Comparison of ENCODE assay signal across 18 cellular contexts in the genomic region with DNA sequence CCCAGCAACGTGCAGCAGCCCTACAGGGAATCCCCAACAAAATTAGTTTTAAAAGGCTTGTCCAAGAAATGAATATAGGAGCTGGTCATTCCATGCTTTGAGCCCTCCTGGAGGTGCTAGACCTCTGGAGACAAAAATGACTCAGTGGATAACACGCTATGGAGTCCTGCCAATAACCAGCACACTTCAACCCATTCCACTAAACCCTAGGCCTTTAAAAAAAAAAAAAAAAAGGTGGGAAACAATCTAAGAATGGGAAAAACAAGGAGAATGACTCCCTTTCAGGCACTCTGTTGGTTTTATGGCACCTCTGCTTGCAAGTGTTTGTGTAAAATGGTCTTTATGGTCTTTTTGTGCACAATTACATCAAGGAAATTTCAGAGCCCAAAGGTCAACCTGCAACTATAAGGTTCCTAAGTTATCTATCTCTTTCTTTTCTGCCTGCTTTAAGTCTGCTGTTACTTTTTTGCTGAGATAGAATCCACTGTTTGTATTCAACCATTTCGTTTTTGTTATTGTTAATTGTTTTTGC. TPM values are rescaled to one million over a fixed set of nuclear protein-coding genes. Genes with fewer than 3 reads are reported as not detected.
A peak's percentile ranks its signal among the peaks of the same experiment; 100 is the strongest.
DNase-seq lines count a peak whose midpoint lies in the region; ATAC-seq and TF ChIP-seq lines count a peak whose summit lies in the region.
"Had no signal": no experiment of that assay in that cellular context is flagged by ENCODE, and none has a peak within 500 bp of the region (broad histone marks: within the 10 kb centered on the region; RNA-seq: fewer than 3 reads in every experiment).

No MANE protein-coding gene starts in this region.

- peaks cover 2% of the 10 kb centered on the region for H3K36me3 Mint-ChIP-seq in chondrocyte (ENCODE audit: low read depth)

- H3K9me3 ChIP-seq in HUES48 (ENCODE audit: control insufficient read depth, insufficient read depth, low read length) = peaks cover 64% of the 10 kb centered on the region
- peaks cover 40% of the 10 kb centered on the region for H3K9me3 ChIP-seq in A673 (ENCODE audit: low read depth, low read length, poor library complexity, severe bottlenecking)
- H3K9me3 ChIP-seq: ovary had no signal

- H3K27ac ChIP-seq in HUES48 (ENCODE audit: low read depth, low read length) (peak overlapping the region; percentile 20), A673 (ENCODE audit: low read depth, low read length, poor library complexity, severe bottlenecking) (no peak overlapping the region)
- H3K27ac ChIP-seq: ovary, tibial nerve had no signal

- TF ChIP-seq CTCF in chondrocyte (IDR thresholded peaks at IDR 0.05) (no peak), A673 (conservative IDR thresholded peaks at IDR 0.05; ENCODE audit: low read depth, low read length) (no peak)

- intact Hi-C loops in A673 (cut with micrococcal nuclease; ENCODE audit: unreplicated experiment) = no loop called here

- peaks cover 5% of the 10 kb centered on the region for H3K9me3 Mint-ChIP-seq in chondrocyte (ENCODE audit: low read depth)

- no peak overlapping the region for H3K9ac ChIP-seq in HUES48 (ENCODE audit: low read depth, low read length)

- H3K4me3 ChIP-seq in HUES48 (ENCODE audit: low read depth, low read length) (no peak overlapping the region), A673 (ENCODE audit: low read depth, low read length, poor library complexity, severe bottlenecking) (no peak overlapping the region)
- H3K4me3 ChIP-seq: ovary, tibial nerve had no signal

- H3K27ac Mint-ChIP-seq in chondrocyte (ENCODE audit: unreplicated experiment) = peak overlapping the region; percentile 57

- CTCF ChIA-PET in A673 (lab: Charles Lee) = no interaction called here

- no TSS peak for BruUV-seq in A673 (replicated peaks; lab: Mats Ljungman, UMichigan)

- H3K4me3 Mint-ChIP-seq in chondrocyte (ENCODE audit: unreplicated experiment) = no peak overlapping the region
- H3K4me3 Mint-ChIP-seq: activated CD4-positive, alpha-beta T cell treated with anti-CD3 and anti-CD28 coated beads, Interleukin-2, amount 10 ng/mL, durations not matched to agents 24 days and 14 days had no signal

- H3K27me3 Mint-ChIP-seq in chondrocyte (ENCODE audit: low read depth) = no peaks in the 10 kb centered on the region
- H3K27me3 Mint-ChIP-seq: activated CD4-positive, alpha-beta T cell treated with anti-CD3 and anti-CD28 coated beads, Interleukin-2, amount 10 ng/mL, durations not matched to agents 24 days and 14 days had no signal

- H3K4me1 Mint-ChIP-seq in chondrocyte (ENCODE audit: low read depth) = peaks cover 33% of the 10 kb centered on the region

- DNase-seq in chondrocyte (ENCODE audit: low spot score) (no peak), myocyte (ENCODE audit: low read depth) (peak; percentile 27), NCI-H1092 treated with DMSO at 0.1 percent for 48 hours (lab: John Stamatoyannopoulos, UW) (no peak), DMS 273 treated with DMSO at 0.1 percent for 48 hours (lab: John Stamatoyannopoulos, UW) (no peak), NCI-H82 treated with DMSO at 0.1 percent for 48 hours (lab: John Stamatoyannopoulos, UW; ENCODE audit: unreplicated experiment) (no peak), A673 (ENCODE audit: low spot score) (no peak)
- DNase-seq: activated T-cell treated with anti-CD3 and anti-CD28 coated beads, Interleukin-2, amount 50 U/mL, for 48 hours; amygdala; BE2C; KG1; NCI-H1694 treated with DMSO at 0.1 percent for 48 hours; NCI-H526; ovary had no signal

- H3K27me3 ChIP-seq in HUES48 (ENCODE audit: control insufficient read depth, insufficient read depth, low read length) (no peaks in the 10 kb centered on the region), A673 (replicated peaks; ENCODE audit: insufficient read depth, low read depth, low read length, poor library complexity) (no peaks in the 10 kb centered on the region)
- H3K27me3 ChIP-seq: BE2C, foreskin keratinocyte, ovary, tibial nerve had no signal

- POLR2A ChIA-PET in A673 (lab: Charles Lee; ENCODE audit: low non-redundant PET) = no interaction called here

- H3K36me3 ChIP-seq in HUES48 (ENCODE audit: control insufficient read depth, insufficient read depth, low read length) (peaks cover 20% of the 10 kb centered on the region), A673 (ENCODE audit: insufficient read depth, low read length, poor library complexity, severe bottlenecking) (peaks cover 6% of the 10 kb centered on the region)
- H3K36me3 ChIP-seq: BE2C, ovary had no signal

- peak; percentile 10 for ATAC-seq in GM18511 (IDR thresholded peaks at IDR 0.05; ENCODE audit: unreplicated experiment)

- peaks cover 17% of the 10 kb centered on the region for H3K4me1 ChIP-seq in HUES48 (ENCODE audit: control insufficient read depth, insufficient read depth, low read length)
- no peaks in the 10 kb centered on the region for H3K4me1 ChIP-seq in A673 (ENCODE audit: insufficient read depth, low read length, poor library complexity, severe bottlenecking)
- H3K4me1 ChIP-seq: BE2C, foreskin keratinocyte had no signal

RNA-seq across cellular contexts. Expression of gene AVL9, which starts 21.3 kb away (rescaled TPM):
- 27.2 to 30.4 TPM (median 27.9 TPM) in 3 replicates for total RNA-seq in chondrocyte
- 44.4 and 50.8 TPM in 2 replicates for total RNA-seq in myocyte
- 19.0 TPM for polyA plus RNA-seq in myocyte (2012)
- total RNA-seq in A673 (2021) = 36.1 and 40.3 TPM in 2 replicates

RNA-seq across cellular contexts. Expression of gene LSM5, which starts 26.4 kb away (rescaled TPM):
- total RNA-seq in chondrocyte (27.5 to 51.3 TPM (median 32.7 TPM) in 3 replicates), myocyte (26.3 and 27.5 TPM in 2 replicates), A673 (2021) (89.3 and 109 TPM in 2 replicates)
- 38.5 TPM for polyA plus RNA-seq in myocyte (2012)
